In the genomic region with DNA sequence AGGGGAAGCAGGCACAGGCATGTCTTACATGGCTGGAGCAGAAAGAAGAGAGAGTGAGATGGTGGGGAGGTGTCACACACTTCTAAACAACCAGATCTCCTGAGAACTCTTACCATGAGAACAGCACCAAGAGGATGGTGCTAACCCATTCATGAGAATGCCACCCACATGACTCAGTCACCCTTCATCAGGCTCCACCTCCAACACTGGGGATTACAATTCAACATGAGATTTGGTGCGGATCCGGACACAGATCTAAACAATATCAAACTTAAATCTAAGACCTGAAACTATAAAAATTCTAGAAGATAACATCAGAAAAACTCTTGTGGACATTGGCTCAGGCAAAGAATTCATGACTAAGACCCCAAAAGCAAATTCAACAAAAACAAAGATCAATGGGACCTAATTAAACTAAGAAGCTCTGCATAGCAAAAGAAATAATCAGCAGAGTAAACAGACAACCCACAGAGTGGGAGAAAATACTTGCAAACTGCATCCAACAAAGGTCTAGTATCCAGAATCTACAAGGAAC, we compare ENCODE assay signal across 23 cellular contexts.
DNase-seq lines count a peak whose midpoint lies in the region; ATAC-seq, FAIRE-seq and TF ChIP-seq lines count a peak whose summit lies in the region.
"Had no signal": no experiment of that assay in that cellular context is flagged by ENCODE, and none has a peak within 500 bp of the region (broad histone marks: within the 10 kb centered on the region; RNA-seq: fewer than 3 reads in every experiment).

No MANE protein-coding gene starts in this region.

- in situ Hi-C loops in Panc1 (cut with HindIII; ENCODE audit: low pct_unique_long_range_greater_than_20kb, low sequenced_read_pairs), result no loop called here

- no peaks in the 10 kb centered on the region for H3K9me3 ChIP-seq in Panc1 (ENCODE audit: control insufficient read depth, insufficient read depth, low read depth, low read length)
- no peaks in the 10 kb centered on the region for H3K9me3 ChIP-seq in T-helper 17 cell (ENCODE audit: control insufficient read depth, low read length, poor library complexity, severe bottlenecking)

- H3K9me3 Mint-ChIP-seq in activated CD4-positive, alpha-beta memory T cell treated with anti-CD3 and anti-CD28 coated beads for 36 hours, result no peaks in the 10 kb centered on the region
- H3K9me3 Mint-ChIP-seq: CD8-positive, alpha-beta T cell had no signal

- H3K36me3 Mint-ChIP-seq in T-helper 17 cell (ENCODE audit: low read depth), result peaks cover 7% of the 10 kb centered on the region
- no peaks in the 10 kb centered on the region for H3K36me3 Mint-ChIP-seq in activated CD4-positive, alpha-beta memory T cell treated with anti-CD3 and anti-CD28 coated beads for 36 hours
- H3K36me3 Mint-ChIP-seq: CD8-positive, alpha-beta T cell had no signal

- peak; percentile 32 for DNase-seq in activated CD8-positive, alpha-beta memory T cell treated with anti-CD3 and anti-CD28 coated beads for 24 hours
- DNase-seq in activated CD8-positive, alpha-beta memory T cell treated with anti-CD3 and anti-CD28 coated beads, Interleukin-2, amount 50 U/mL, for 4 hours, result no peak
- no peak for DNase-seq in Panc1 (ENCODE audit: low read depth, low spot score)
- DNase-seq in T-helper 17 cell, result no peak
- no peak for DNase-seq in NCI-H446 treated with DMSO at 0.1 percent for 48 hours (lab: John Stamatoyannopoulos, UW)
- DNase-seq in activated CD4-positive, alpha-beta memory T cell treated with anti-CD3 and anti-CD28 coated beads for 36 hours, result no peak
- DNase-seq: C1 segment of cervical spinal cord; Calu3; CD8-positive, alpha-beta T cell; DMS153; H9; KBM-7; NCI-H1694; NCI-H2081; NCI-H2171; NCI-H345; NCI-H524 treated with DMSO at 0.1 percent for 48 hours had no signal

- no peaks in the 10 kb centered on the region for H3K36me3 ChIP-seq in Panc1 (ENCODE audit: control insufficient read depth, insufficient read depth, low read length)

- H3K4me1 ChIP-seq in Panc1 (ENCODE audit: control insufficient read depth, insufficient read depth, low read length), result peaks cover 19% of the 10 kb centered on the region

- POLR2A ChIA-PET in Panc1 (lab: Charles Lee), result no interaction called here
- POLR2A ChIA-PET in activated CD4-positive, alpha-beta memory T cell treated with anti-CD3 and anti-CD28 coated beads for 36 hours (lab: Charles Lee), result no interaction called here

- CTCF ChIA-PET in Panc1 (lab: Charles Lee), result no interaction called here
- CTCF ChIA-PET in activated CD4-positive, alpha-beta memory T cell treated with anti-CD3 and anti-CD28 coated beads for 36 hours (lab: Charles Lee), result no interaction called here

- no peak overlapping the region for H3K4me3 ChIP-seq in Panc1 (ENCODE audit: low read depth in 2 of 2, low read length in 2 of 2)

- peak; percentile 79 for FAIRE-seq in endometrium (lab: Jason Lieb, UNC)
- FAIRE-seq: HepG2 had no signal

- no peak for TF ChIP-seq CTCF in Panc1 (IDR thresholded peaks at IDR 0.05)

- H3K27ac Mint-ChIP-seq in T-helper 17 cell, result no peak overlapping the region
- H3K27ac Mint-ChIP-seq in activated CD4-positive, alpha-beta memory T cell treated with anti-CD3 and anti-CD28 coated beads for 36 hours, result no peak overlapping the region
- H3K27ac Mint-ChIP-seq: CD8-positive, alpha-beta T cell; H9 had no signal

- H3K4me1 Mint-ChIP-seq in T-helper 17 cell, result peaks cover 14% of the 10 kb centered on the region
- H3K4me1 Mint-ChIP-seq in activated CD4-positive, alpha-beta memory T cell treated with anti-CD3 and anti-CD28 coated beads for 36 hours (ENCODE audit: low read depth), result peaks cover 14% of the 10 kb centered on the region

- H3K4me3 Mint-ChIP-seq in T-helper 17 cell, result no peak overlapping the region
- no peak overlapping the region for H3K4me3 Mint-ChIP-seq in activated CD4-positive, alpha-beta memory T cell treated with anti-CD3 and anti-CD28 coated beads for 36 hours
- H3K4me3 Mint-ChIP-seq: CD8-positive, alpha-beta T cell; H9 had no signal

- intact Hi-C loops in Panc1 (cut with micrococcal nuclease; ENCODE audit: unreplicated experiment), result loop anchor here (10.0 kb wide), 1 partner anchor 312 kb away; a partner anchor contains a TSS
- intact Hi-C loops in activated CD4-positive, alpha-beta memory T cell treated with anti-CD3 and anti-CD28 coated beads for 36 hours (cut with micrococcal nuclease), result no loop called here

- BruUV-seq in Panc1 (replicated peaks; lab: Mats Ljungman, UMichigan), result no TSS peak

- H3K27ac ChIP-seq in Panc1 (ENCODE audit: low read length), result peak overlapping the region; percentile 74; the same call in 1 of the 2 replicates
- H3K27ac ChIP-seq: 22Rv1, HL-60 had no signal

- peaks cover 70% of the 10 kb centered on the region for H3K27me3 Mint-ChIP-seq in T-helper 17 cell
- peaks cover 63% of the 10 kb centered on the region for H3K27me3 Mint-ChIP-seq in activated CD4-positive, alpha-beta memory T cell treated with anti-CD3 and anti-CD28 coated beads for 36 hours

- H3K27me3 ChIP-seq in Panc1 (ENCODE audit: control insufficient read depth, insufficient read depth, low read length), result no peaks in the 10 kb centered on the region

- ATAC-seq in Panc1 (peak; percentile 42), T-helper 17 cell (no peak), GM21360 (IDR thresholded peaks at IDR 0.05; ENCODE audit: unreplicated experiment) (no peak)
- ATAC-seq: CD8-positive, alpha-beta T cell; HepG2; Right ventricle myocardium inferior had no signal
